Comparison of ENCODE assay signal across 8 cellular contexts in genomic region chr9:94204174-94204573, GRCh38.
"Had no signal": no experiment of that assay in that cellular context is flagged by ENCODE, and none has a peak within 500 bp of the region (broad histone marks: within the 10 kb centered on the region; RNA-seq: fewer than 3 reads in every experiment).

No MANE protein-coding gene starts in this region.

- H3K4me3 Mint-ChIP-seq: GM23338 had no signal

- FAIRE-seq: HTR-8/SVneo had no signal

- H3K27ac Mint-ChIP-seq: GM23338 had no signal

- H3K4me3 ChIP-seq: GM23338, HAP-1 had no signal

- H3K4me1 Mint-ChIP-seq: GM23338 had no signal

- H3K4me2 ChIP-seq: GM23338, KMS-11 had no signal

- H3K36me3 ChIP-seq: HAP-1 had no signal

- H2AFZ ChIP-seq: GM23338 had no signal

- H3K9me3 ChIP-seq: HAP-1 had no signal

- H3K27ac ChIP-seq: KMS-11 had no signal

- DNase-seq: H7, IMR-90, KBM-7 had no signal

- H3K4me1 ChIP-seq: HAP-1 had no signal

- ATAC-seq: GM23338, HCT116 had no signal

- H3K9ac ChIP-seq: KMS-11 had no signal
